13 cellular contexts compared by ENCODE assay signal in genomic region chr6:17816921-17817611, GRCh38.
DNase-seq lines count a peak whose midpoint lies in the region; ATAC-seq and TF ChIP-seq lines count a peak whose summit lies in the region.
"Had no signal": no experiment of that assay in that cellular context is flagged by ENCODE, and none has a peak within 500 bp of the region (broad histone marks: within the 10 kb centered on the region; RNA-seq: fewer than 3 reads in every experiment).

No MANE protein-coding gene starts in this region.

- TF ChIP-seq CTCF in BE2C (IDR thresholded peaks at IDR 0.05; ENCODE audit: low read depth, low read length) (0 out of 2 replicates have a peak, but pooled peaks have one; percentile 1), IMR-90 (conservative IDR thresholded peaks at IDR 0.05; ENCODE audit: low read depth, low read length) (peak; percentile 48), choroid plexus epithelial cell (conservative IDR thresholded peaks at IDR 0.05; ENCODE audit: low read depth, low read length) (peak; percentile 34)

- peak overlapping the region; percentile 41; the same call in 1 of the 2 replicates for H3K27ac ChIP-seq in IMR-90 (ENCODE audit: insufficient read depth, low read length)
- H3K27ac ChIP-seq: neutrophil had no signal

- H3K4me1 Mint-ChIP-seq in T-helper 17 cell = no peaks in the 10 kb centered on the region
- H3K4me1 Mint-ChIP-seq: activated B cell treated with CpG ODN at 0.5 μM for 24 hours; brain; CD8-positive, alpha-beta memory T cell had no signal

- H3K56ac ChIP-seq in IMR-90 (ENCODE audit: extremely low read depth, insufficient read depth, low read length) = no peak overlapping the region

- H4K91ac ChIP-seq in IMR-90 (ENCODE audit: insufficient read depth, low read depth, low read length) = no peak overlapping the region

- no peak overlapping the region for H2BK15ac ChIP-seq in IMR-90 (ENCODE audit: low read depth, low read length)

- no peak overlapping the region for H3K14ac ChIP-seq in IMR-90 (replicated peaks; ENCODE audit: low read depth, low read length)

- no peak overlapping the region for H2AFZ ChIP-seq in IMR-90 (replicated peaks; ENCODE audit: low read length, poor library complexity)

- H4K5ac ChIP-seq in IMR-90 (ENCODE audit: low read depth, low read length) = no peak overlapping the region

- peak overlapping the region; percentile 3; the same call in 1 of the 2 replicates for H2BK20ac ChIP-seq in IMR-90 (ENCODE audit: low read depth, low read length)

- H3K4ac ChIP-seq in IMR-90 (ENCODE audit: low read depth, low read length) = peak overlapping the region; percentile 41; the same call in 1 of the 2 replicates

- H3K79me1 ChIP-seq in IMR-90 (ENCODE audit: low read depth in 1 of 2, low read length in 2 of 2) = peaks cover 3 to 13% of the 10 kb centered on the region in 2 experiments; a peak in 3 of 4 replicates

- peaks cover 4% of the 10 kb centered on the region; the same call in 1 of the 2 replicates for H3K9me3 ChIP-seq in BE2C
- no peaks in the 10 kb centered on the region for H3K9me3 ChIP-seq in IMR-90 (ENCODE audit: control insufficient read depth, insufficient read depth, low read length)
- H3K9me3 ChIP-seq in T-helper 17 cell (ENCODE audit: control insufficient read depth, low read length, poor library complexity, severe bottlenecking) = no peaks in the 10 kb centered on the region
- H3K9me3 ChIP-seq: neutrophil had no signal

- H3K27ac Mint-ChIP-seq in T-helper 17 cell = no peak overlapping the region
- H3K27ac Mint-ChIP-seq: activated B cell treated with CpG ODN at 0.5 μM for 24 hours; CD8-positive, alpha-beta memory T cell had no signal

- H3K27me3 ChIP-seq in BE2C (no peaks in the 10 kb centered on the region), IMR-90 (ENCODE audit: control insufficient read depth, insufficient read depth, low read length) (no peaks in the 10 kb centered on the region)
- H3K27me3 ChIP-seq: neutrophil had no signal

- DNase-seq in BE2C (no peak), IMR-90 (peak; percentile 75), choroid plexus epithelial cell (ENCODE audit: low read depth) (peak; percentile 50), lung microvascular endothelial cell (ENCODE audit: low read depth in 2 of 2) (peak; percentile 15 to 17), erythroblast (lab: John Stamatoyannopoulos, UW) (no peak), C1 segment of cervical spinal cord (lab: John Stamatoyannopoulos, UW) (no peak), T-helper 17 cell (no peak), NCI-H1417 (lab: John Stamatoyannopoulos, UW) (no peak)
- DNase-seq: activated B cell treated with CpG ODN at 0.5 μM for 24 hours; CD8-positive, alpha-beta memory T cell; stimulated activated CD4-positive, alpha-beta T cell treated with anti-CD3 and anti-CD28 coated beads, Interleukin-15, amount 100 ng/mL, for 24 hours had no signal

- H3K9ac ChIP-seq in IMR-90 (ENCODE audit: low read depth, low read length) = no peak overlapping the region

- no peak for TF ChIP-seq POLR2A in IMR-90 (IDR thresholded peaks at IDR 0.05; ENCODE audit: low read depth, low read length)
- TF ChIP-seq POLR2A in erythroblast (IDR thresholded peaks at IDR 0.05; ENCODE audit: low read length) = no peak

- H3K4me2 ChIP-seq in IMR-90 (ENCODE audit: low read depth, low read length) = no peak overlapping the region

- intact Hi-C loops in IMR-90 (cut with micrococcal nuclease) = loop anchor here (1.0 to 5.0 kb wide), 2 partner anchors 170 to 305 kb away; partner anchors contain the start of genes KIF13A and NHLRC1

- H2BK120ac ChIP-seq in IMR-90 (ENCODE audit: low read depth, low read length) = no peak overlapping the region

- POLR2A ChIA-PET in IMR-90 (lab: Charles Lee; ENCODE audit: unreplicated experiment) = interaction anchor here (0.5 kb wide), 1 partner anchor 250 kb away, joined by 9 read pairs; no protein-coding TSS in a partner anchor

- in situ Hi-C loops in IMR-90 (cut with MboI; ENCODE audit: low sequenced_read_pairs) = no loop called here

- no peaks in the 10 kb centered on the region for H3K36me3 ChIP-seq in BE2C
- H3K36me3 ChIP-seq in IMR-90 (ENCODE audit: control insufficient read depth, insufficient read depth, low read length) = peaks cover 17% of the 10 kb centered on the region

- no peak overlapping the region for H3K4me3 Mint-ChIP-seq in T-helper 17 cell
- H3K4me3 Mint-ChIP-seq: activated B cell treated with CpG ODN at 0.5 μM for 24 hours; brain; CD8-positive, alpha-beta memory T cell had no signal

- ATAC-seq in IMR-90 (ENCODE audit: low read depth) = peak; percentile 90
- ATAC-seq in T-helper 17 cell = no peak

- no peaks in the 10 kb centered on the region for H3K36me3 Mint-ChIP-seq in T-helper 17 cell (ENCODE audit: low read depth)
- H3K36me3 Mint-ChIP-seq: CD8-positive, alpha-beta memory T cell had no signal

- CTCF ChIA-PET in IMR-90 (lab: Yijun Ruan, JAX) = interaction anchor here (0.5 to 2.0 kb wide), 6 partner anchors 13 to 305 kb away, joined by 3 to 7 read pairs (median 3); partner anchors contain the start of genes KIF13A and NHLRC1

- no peak overlapping the region for H4K8ac ChIP-seq in IMR-90 (ENCODE audit: low read depth in 2 of 2, low read length in 2 of 2)

- H3K9me1 ChIP-seq in IMR-90 (ENCODE audit: insufficient read depth, low read length) = 0 out of 2 replicates have a peak, but pooled peaks cover 3% of the 10 kb centered on the region

- WGBS in IMR-90 (ENCODE audit: extremely low coverage in 2 of 2, insufficient read length in 1 of 2), 2 experiments = 95% methylated on average over 4 of the region's 14 CpGs; no CpG with 5 or more reads in 1 of the 2 experiments

- no peak overlapping the region for H3K23ac ChIP-seq in IMR-90 (ENCODE audit: low read depth, low read length)

- dilution Hi-C loops in IMR-90 (cut with HindIII; ENCODE audit: low sequenced_read_pairs, unreplicated experiment) = no loop called here

- H3K4me3 ChIP-seq in BE2C (ENCODE audit: low read depth, low read length) = no peak overlapping the region
- no peak overlapping the region for H3K4me3 ChIP-seq in IMR-90 (ENCODE audit: insufficient read depth, low read depth, low read length)
- no peak overlapping the region for H3K4me3 ChIP-seq in choroid plexus epithelial cell (ENCODE audit: low read depth, low read length)

- no peak overlapping the region for H3K18ac ChIP-seq in IMR-90 (ENCODE audit: low read depth, low read length)

- H2AK5ac ChIP-seq in IMR-90 (ENCODE audit: low read depth, low read length) = peak overlapping the region; percentile 70; the same call in 1 of the 2 replicates

- no TSS peak for BruUV-seq in IMR-90 (replicated peaks; lab: Mats Ljungman, UMichigan)

- H3K27me3 Mint-ChIP-seq in T-helper 17 cell = peaks cover 27% of the 10 kb centered on the region
- H3K27me3 Mint-ChIP-seq: activated B cell treated with CpG ODN at 0.5 μM for 24 hours had no signal

- H2BK5ac ChIP-seq in IMR-90 (ENCODE audit: low read depth, low read length, poor library complexity, severe bottlenecking) = no peak overlapping the region

- peak; percentile 55 for TF ChIP-seq RAD21 in IMR-90 (IDR thresholded peaks at IDR 0.05; ENCODE audit: low read length)

- H2AK9ac ChIP-seq in IMR-90 (replicated peaks; ENCODE audit: low read depth, low read length, poor library complexity) = no peak overlapping the region

- no peaks in the 10 kb centered on the region for H4K20me1 ChIP-seq in IMR-90 (ENCODE audit: insufficient read depth, low read length)

- H3K4me1 ChIP-seq in BE2C (no peaks in the 10 kb centered on the region), IMR-90 (ENCODE audit: control insufficient read depth, insufficient read depth, low read length) (peaks cover 6% of the 10 kb centered on the region)

TF ChIP-seq in IMR-90, 13 proteins besides CTCF, POLR2A, EP300 and RAD21:
- TF ChIP-seq MXI1 (IDR thresholded peaks at IDR 0.05; ENCODE audit: borderline replicate concordance, low read depth, low read length) (no peak), SMC3 (IDR thresholded peaks at IDR 0.05; ENCODE audit: low read depth, low read length) (peak; percentile 54)

Comparison
In these comparisons a context has a peak if more than half of its experiments do, and no peak if none do; other contexts are left out.
1. DNase-seq: peak in IMR-90 (single experiment), choroid plexus epithelial cell (single experiment) and lung microvascular endothelial cell (2 of 2); none in BE2C (single experiment), erythroblast (0 of 2), C1 segment of cervical spinal cord (0 of 14), T-helper 17 cell (0 of 3) and NCI-H1417 (0 of 3).
2. Peak in every context shown above with its lines, with median percentiles within 50 percentile points of each other: CTCF ChIP-seq.